In genomic region chr5:131277875-131278795, GRCh38 we compare ENCODE assay signal across 12 cellular contexts. TPM values are rescaled to one million over a fixed set of nuclear protein-coding genes. Genes with fewer than 3 reads are reported as not detected.
DNase-seq lines count a peak whose midpoint lies in the region; ATAC-seq, FAIRE-seq and TF ChIP-seq lines count a peak whose summit lies in the region.
"Had no signal": no experiment of that assay in that cellular context is flagged by ENCODE, and none has a peak within 500 bp of the region (broad histone marks: within the 10 kb centered on the region; RNA-seq: fewer than 3 reads in every experiment).

No MANE protein-coding gene starts in this region.

- H3K9ac ChIP-seq in OCI-LY3 (ENCODE audit: low read length) = no peak overlapping the region

- H3K36me3 ChIP-seq in OCI-LY3 (replicated peaks; ENCODE audit: low read depth, low read length) (peaks cover 53% of the 10 kb centered on the region), bronchial epithelial cell (ENCODE audit: control insufficient read depth, insufficient read depth, low read length) (no peaks in the 10 kb centered on the region), sigmoid colon (no peaks in the 10 kb centered on the region)

- H2AFZ ChIP-seq in OCI-LY3 (ENCODE audit: low read depth, low read length) = no peak overlapping the region

- H3K4me1 Mint-ChIP-seq in activated CD4-positive, alpha-beta T cell treated with anti-CD3 and anti-CD28 coated beads for 36 hours = peaks cover 89% of the 10 kb centered on the region
- H3K4me1 Mint-ChIP-seq in stimulated activated effector memory CD8-positive, alpha-beta T cell treated with anti-CD3 and anti-CD28 coated beads, Interleukin-12 subunit alpha, Interleukin-12 subunit beta, amount 100 ng/mL, for 72 hours = peaks cover 71% of the 10 kb centered on the region

- H3K27ac Mint-ChIP-seq in activated CD4-positive, alpha-beta T cell treated with anti-CD3 and anti-CD28 coated beads for 36 hours = peak overlapping the region; percentile 87
- H3K27ac Mint-ChIP-seq in stimulated activated effector memory CD8-positive, alpha-beta T cell treated with anti-CD3 and anti-CD28 coated beads, Interleukin-12 subunit alpha, Interleukin-12 subunit beta, amount 100 ng/mL, for 72 hours = peak overlapping the region; percentile 81

- TF ChIP-seq CTCF in OCI-LY3 (IDR thresholded peaks at IDR 0.05; ENCODE audit: low read depth, low read length) (no peak), bronchial epithelial cell (IDR thresholded peaks at IDR 0.05; ENCODE audit: insufficient read depth, low read length, severe bottlenecking) (no peak), sigmoid colon (IDR thresholded peaks at IDR 0.05) (no peak)

- peaks cover 47% of the 10 kb centered on the region for H3K36me3 Mint-ChIP-seq in activated CD4-positive, alpha-beta T cell treated with anti-CD3 and anti-CD28 coated beads for 36 hours (ENCODE audit: low read depth)
- peaks cover 76% of the 10 kb centered on the region for H3K36me3 Mint-ChIP-seq in stimulated activated effector memory CD8-positive, alpha-beta T cell treated with anti-CD3 and anti-CD28 coated beads, Interleukin-12 subunit alpha, Interleukin-12 subunit beta, amount 100 ng/mL, for 72 hours

- no peak for TF ChIP-seq EP300 in sigmoid colon (IDR thresholded peaks at IDR 0.05)

- peak overlapping the region; percentile 51 for H3K4me3 Mint-ChIP-seq in activated CD4-positive, alpha-beta T cell treated with anti-CD3 and anti-CD28 coated beads for 36 hours
- H3K4me3 Mint-ChIP-seq in stimulated activated effector memory CD8-positive, alpha-beta T cell treated with anti-CD3 and anti-CD28 coated beads, Interleukin-12 subunit alpha, Interleukin-12 subunit beta, amount 100 ng/mL, for 72 hours = peak overlapping the region; percentile 13

- intact Hi-C loops in activated CD4-positive, alpha-beta T cell treated with anti-CD3 and anti-CD28 coated beads for 36 hours (cut with DNase I, micrococcal nuclease) = no loop called here
- intact Hi-C loops in sigmoid colon (cut with DNase I) = no loop called here

- H3K4me1 ChIP-seq in OCI-LY3 (ENCODE audit: low read length) (peaks cover 74% of the 10 kb centered on the region), sigmoid colon (peaks cover 0 to 32% (median 20%) of the 10 kb centered on the region in 4 donors)

- no peaks in the 10 kb centered on the region for H3K27me3 Mint-ChIP-seq in activated CD4-positive, alpha-beta T cell treated with anti-CD3 and anti-CD28 coated beads for 36 hours

- H4K20me1 ChIP-seq in OCI-LY3 (ENCODE audit: insufficient read depth, low read length) = peaks cover 87% of the 10 kb centered on the region

- no peak for ATAC-seq in activated CD4-positive, alpha-beta T cell treated with anti-CD3 and anti-CD28 coated beads for 36 hours
- peak; percentile 27 for ATAC-seq in stimulated activated effector memory CD8-positive, alpha-beta T cell treated with anti-CD3 and anti-CD28 coated beads, Interleukin-12 subunit alpha, Interleukin-12 subunit beta, amount 100 ng/mL, for 72 hours
- no peak for ATAC-seq in HG03095 (IDR thresholded peaks at IDR 0.05; ENCODE audit: unreplicated experiment)
- no peak for ATAC-seq in GM18520 (IDR thresholded peaks at IDR 0.05; ENCODE audit: unreplicated experiment)

- H3K9me3 ChIP-seq in OCI-LY3 (ENCODE audit: insufficient read depth, low read length) (no peaks in the 10 kb centered on the region; the same call in 1 of the 2 replicates), sigmoid colon (no peaks in the 10 kb centered on the region)

- H3K79me2 ChIP-seq in OCI-LY3 (ENCODE audit: low read length) = peaks cover 99% of the 10 kb centered on the region

- no peaks in the 10 kb centered on the region for H3K9me3 Mint-ChIP-seq in activated CD4-positive, alpha-beta T cell treated with anti-CD3 and anti-CD28 coated beads for 36 hours (ENCODE audit: low read depth)
- H3K9me3 Mint-ChIP-seq in stimulated activated effector memory CD8-positive, alpha-beta T cell treated with anti-CD3 and anti-CD28 coated beads, Interleukin-12 subunit alpha, Interleukin-12 subunit beta, amount 100 ng/mL, for 72 hours = no peaks in the 10 kb centered on the region

- FAIRE-seq in bronchial epithelial cell (lab: Jason Lieb, UNC) = no peak

- 91 to 92% methylated on average over 5 of the region's 5 CpGs for WGBS in sigmoid colon, 2 donors

- peak overlapping the region; percentile 57 for H3K27ac ChIP-seq in OCI-LY3 (ENCODE audit: low read length)
- no peak overlapping the region for H3K27ac ChIP-seq in sigmoid colon

- H3K27me3 ChIP-seq in OCI-LY3 (ENCODE audit: low read depth, low read length) (no peaks in the 10 kb centered on the region), bronchial epithelial cell (ENCODE audit: control insufficient read depth, insufficient read depth, low read length) (no peaks in the 10 kb centered on the region), sigmoid colon (no peaks in the 10 kb centered on the region)

- no peak for DNase-seq in activated CD4-positive, alpha-beta T cell treated with anti-CD3 and anti-CD28 coated beads for 36 hours
- DNase-seq in activated CD4-positive, alpha-beta T cell treated with anti-CD3 and anti-CD28 coated beads for 48 hours = no peak
- DNase-seq in bronchial epithelial cell (ENCODE audit: low read depth) (peak; percentile 18), sigmoid colon (no peak)
- DNase-seq in stimulated activated effector memory CD8-positive, alpha-beta T cell treated with anti-CD3 and anti-CD28 coated beads, Interleukin-12 subunit alpha, Interleukin-12 subunit beta, amount 100 ng/mL, for 72 hours (ENCODE audit: low spot score in 2 of 2) = peak in 1 of 2 donors; percentile 49
- DNase-seq: midbrain; NCI-H1436; stimulated activated naive CD4-positive, alpha-beta T cell treated with Interleukin-2 at 50 U/mL for 16 hours had no signal

- H3K4me3 ChIP-seq in OCI-LY3 (ENCODE audit: low read length) (no peak overlapping the region), bronchial epithelial cell (ENCODE audit: low read depth, low read length) (no peak overlapping the region), sigmoid colon (no peak overlapping the region)
- H3K4me3 ChIP-seq: skin epidermis had no signal

- no peak for TF ChIP-seq POLR2A in sigmoid colon (IDR thresholded peaks at IDR 0.05)

- CTCF ChIA-PET in activated CD4-positive, alpha-beta T cell treated with anti-CD3 and anti-CD28 coated beads for 36 hours (lab: Charles Lee) = interaction anchor here (0.7 to 5.2 kb wide), 3 partner anchors 13 to 137 kb away, joined by 3 to 31 read pairs (median 4); partner anchors contain the start of gene CDC42SE2

- POLR2A ChIA-PET in activated CD4-positive, alpha-beta T cell treated with anti-CD3 and anti-CD28 coated beads for 36 hours (lab: Charles Lee) = interaction anchor here (1.7 kb wide), 1 partner anchor 13 kb away, joined by 9 read pairs; the partner anchor contains the start of gene CDC42SE2

- no peak overlapping the region for H3K4me2 ChIP-seq in OCI-LY3 (ENCODE audit: low read length)

RNA-seq across cellular contexts. Expression of gene CDC42SE2, which starts 14.3 kb away (rescaled TPM):
- total RNA-seq in activated CD4-positive, alpha-beta T cell treated with anti-CD3 and anti-CD28 coated beads for 36 hours = 10 to 100 TPM; 68.3 to 99.6 TPM
- total RNA-seq in bronchial epithelial cell = 51.6 and 73.2 TPM in 2 replicates
- 10 to 100 TPM; 24.1 to 33.2 (median 28.6) TPM for total RNA-seq in sigmoid colon
- 100 to 1,000 TPM in 1 of 3 donors, 10 to 100 TPM in 2; 67.1 to 109 (median 74.5) TPM for polyA plus RNA-seq in sigmoid colon
